ENCODE assay signal across 17 cellular contexts in genomic region chr1:22860414-22860800, GRCh38.
A peak's percentile ranks its signal among the peaks of the same experiment; 100 is the strongest.
DNase-seq lines count a peak whose midpoint lies in the region; ATAC-seq and TF ChIP-seq lines count a peak whose summit lies in the region.
"Had no signal": no experiment of that assay in that cellular context is flagged by ENCODE, and none has a peak within 500 bp of the region (broad histone marks: within the 10 kb centered on the region; RNA-seq: fewer than 3 reads in every experiment).

No MANE protein-coding gene starts in this region.

- H2BK15ac ChIP-seq in neuronal stem cell (ENCODE audit: low read length), result peak overlapping the region; percentile 32

- no peaks in the 10 kb centered on the region for H3K9me3 Mint-ChIP-seq in activated CD8-positive, alpha-beta memory T cell treated with anti-CD3 and anti-CD28 coated beads, Interleukin-2, amount 10 ng/mL, durations not matched to agents 7 days and 5 days (ENCODE audit: low read depth)
- no peaks in the 10 kb centered on the region for H3K9me3 Mint-ChIP-seq in activated CD4-positive, alpha-beta T cell treated with anti-CD3 and anti-CD28 coated beads for 36 hours (ENCODE audit: low read depth)
- H3K9me3 Mint-ChIP-seq: CD4-positive, CD25-positive, alpha-beta regulatory T cell; H9 had no signal

- H2AK5ac ChIP-seq in neuronal stem cell (ENCODE audit: low read depth, low read length), result peak overlapping the region; percentile 26

- ATAC-seq in GM21528 (IDR thresholded peaks at IDR 0.05; ENCODE audit: low FRiP score, unreplicated experiment), result no peak
- ATAC-seq in activated CD8-positive, alpha-beta memory T cell treated with anti-CD3 and anti-CD28 coated beads, Interleukin-2, amount 10 ng/mL, durations not matched to agents 7 days and 5 days, result no peak
- no peak for ATAC-seq in activated CD4-positive, alpha-beta T cell treated with anti-CD3 and anti-CD28 coated beads for 36 hours
- ATAC-seq: HepG2 had no signal

- no CpG with 5 or more reads among the region's 9 CpGs for WGBS in neuronal stem cell (ENCODE audit: extremely low coverage in 2 of 2, insufficient read length in 2 of 2, insufficient replicate concordance in 1 of 2), 2 donors

- intact Hi-C loops in dorsolateral prefrontal cortex (cut with DNase I), result loop anchor here in 1 of 2 donors (2.0 kb wide), 1 partner anchor 156 kb away; no protein-coding TSS in a partner anchor
- intact Hi-C loops in activated CD4-positive, alpha-beta T cell treated with anti-CD3 and anti-CD28 coated beads for 36 hours (cut with DNase I, micrococcal nuclease), result no loop called here

- H3K4me2 ChIP-seq in neuronal stem cell (ENCODE audit: insufficient read depth, low read length, poor library complexity, severe bottlenecking), result no peak overlapping the region
- H3K4me2 ChIP-seq: BLaER1 treated with 17β-estradiol and CSF1 and Interleukin-3, amounts not matched to agents 10 nM and 100 nM had no signal

- H3K27me3 Mint-ChIP-seq in activated CD8-positive, alpha-beta memory T cell treated with anti-CD3 and anti-CD28 coated beads, Interleukin-2, amount 10 ng/mL, durations not matched to agents 7 days and 5 days, result peaks cover 2% of the 10 kb centered on the region
- peaks cover 2% of the 10 kb centered on the region for H3K27me3 Mint-ChIP-seq in activated CD4-positive, alpha-beta T cell treated with anti-CD3 and anti-CD28 coated beads for 36 hours

- no peak overlapping the region for H2BK120ac ChIP-seq in neuronal stem cell (ENCODE audit: low read depth, low read length)

- no peak overlapping the region for H3K27ac Mint-ChIP-seq in activated CD8-positive, alpha-beta memory T cell treated with anti-CD3 and anti-CD28 coated beads, Interleukin-2, amount 10 ng/mL, durations not matched to agents 7 days and 5 days
- no peak overlapping the region for H3K27ac Mint-ChIP-seq in activated CD4-positive, alpha-beta T cell treated with anti-CD3 and anti-CD28 coated beads for 36 hours

- H3K79me1 ChIP-seq in neuronal stem cell (ENCODE audit: low read depth, low read length), result no peaks in the 10 kb centered on the region

- no peak overlapping the region for H2BK12ac ChIP-seq in neuronal stem cell (ENCODE audit: low read length)

- TF ChIP-seq CTCF in dorsolateral prefrontal cortex (IDR thresholded peaks at IDR 0.05 in 54 of 56, conservative IDR thresholded peaks at IDR 0.05 in 2 of 56; ENCODE audit: low read depth in 1 of 56, partially characterized antibody in 56 of 56), result no peak

- H3K23ac ChIP-seq in neuronal stem cell (ENCODE audit: low read depth, low read length, poor library complexity), result peak overlapping the region; percentile 26

- H3K27me3 ChIP-seq in dorsolateral prefrontal cortex (no peaks in the 10 kb centered on the region), neuronal stem cell (ENCODE audit: control insufficient read depth in 3 of 3, insufficient read depth in 3 of 3, low read depth in 1 of 3, low read length in 3 of 3) (no peaks in the 10 kb centered on the region)
- H3K27me3 ChIP-seq: BLaER1 treated with 17β-estradiol and CSF1 and Interleukin-3, amounts not matched to agents 10 nM and 100 nM had no signal

- H3K27ac ChIP-seq in dorsolateral prefrontal cortex (peak overlapping the region in 43 of 59 donors; percentile 3 to 85 (median 43)), neuronal stem cell (replicated peaks; ENCODE audit: low read length) (no peak overlapping the region)
- H3K27ac ChIP-seq: BLaER1 treated with 17β-estradiol and CSF1 and Interleukin-3, amounts not matched to agents 10 nM and 100 nM had no signal

- H3K18ac ChIP-seq in neuronal stem cell (ENCODE audit: low read length), result peak overlapping the region; percentile 63

- H3K4ac ChIP-seq in neuronal stem cell (ENCODE audit: low read length), result no peak overlapping the region

- CTCF ChIA-PET in activated CD8-positive, alpha-beta memory T cell treated with anti-CD3 and anti-CD28 coated beads, Interleukin-2, amount 10 ng/mL, durations not matched to agents 7 days and 5 days (lab: Charles Lee), result interaction anchor here (2.7 kb wide), 1 partner anchor 156 kb away, joined by 14 read pairs; no protein-coding TSS in a partner anchor
- CTCF ChIA-PET in activated CD4-positive, alpha-beta T cell treated with anti-CD3 and anti-CD28 coated beads for 36 hours (lab: Charles Lee), result no interaction called here

- H3K36me3 ChIP-seq in neuronal stem cell (replicated peaks in 1 of 2; ENCODE audit: control insufficient read depth in 2 of 2, insufficient read depth in 2 of 2, low read length in 2 of 2), result peaks cover 10 to 13% of the 10 kb centered on the region in 2 donors
- H3K36me3 ChIP-seq: BLaER1 treated with 17β-estradiol and CSF1 and Interleukin-3, amounts not matched to agents 10 nM and 100 nM had no signal

- H3K14ac ChIP-seq in neuronal stem cell (ENCODE audit: low read length), result no peak overlapping the region

- no peak overlapping the region for H2AFZ ChIP-seq in neuronal stem cell (ENCODE audit: low read length)

- no peak overlapping the region for H4K8ac ChIP-seq in neuronal stem cell (ENCODE audit: low read depth, low read length)

- H3K9ac ChIP-seq in neuronal stem cell (ENCODE audit: low read depth, low read length, poor library complexity), result peak overlapping the region; percentile 8
- H3K9ac ChIP-seq: BLaER1 treated with 17β-estradiol and CSF1 and Interleukin-3, amounts not matched to agents 10 nM and 100 nM had no signal

- H3K4me1 Mint-ChIP-seq in activated CD8-positive, alpha-beta memory T cell treated with anti-CD3 and anti-CD28 coated beads, Interleukin-2, amount 10 ng/mL, durations not matched to agents 7 days and 5 days, result no peaks in the 10 kb centered on the region
- no peaks in the 10 kb centered on the region for H3K4me1 Mint-ChIP-seq in activated CD4-positive, alpha-beta T cell treated with anti-CD3 and anti-CD28 coated beads for 36 hours
- H3K4me1 Mint-ChIP-seq: CD4-positive, CD25-positive, alpha-beta regulatory T cell had no signal

- POLR2A ChIA-PET in activated CD4-positive, alpha-beta T cell treated with anti-CD3 and anti-CD28 coated beads for 36 hours (lab: Charles Lee), result no interaction called here

- DNase-seq in DMS 273 treated with DMSO at 0.1 percent for 48 hours (lab: John Stamatoyannopoulos, UW) (peak; percentile 32), NCI-H446 treated with DMSO at 0.1 percent for 48 hours (lab: John Stamatoyannopoulos, UW) (peak; percentile 61), dorsolateral prefrontal cortex (peak in 1 of 10 donors; percentile 56), neuronal stem cell (ENCODE audit: low spot score) (no peak), midbrain (lab: John Stamatoyannopoulos, UW) (no peak)
- DNase-seq in activated CD8-positive, alpha-beta memory T cell treated with anti-CD3 and anti-CD28 coated beads, Interleukin-2, amount 10 ng/mL, durations not matched to agents 7 days and 5 days, result no peak
- DNase-seq in activated CD4-positive, alpha-beta T cell treated with anti-CD3 and anti-CD28 coated beads for 36 hours, result no peak
- DNase-seq: ACHN; CD4-positive, CD25-positive, alpha-beta regulatory T cell; DMS153; DMS79 treated with DMSO at 0.1 percent for 48 hours; EL; GOT3; H9 had no signal

- H3K4me3 Mint-ChIP-seq in activated CD8-positive, alpha-beta memory T cell treated with anti-CD3 and anti-CD28 coated beads, Interleukin-2, amount 10 ng/mL, durations not matched to agents 7 days and 5 days, result no peak overlapping the region
- no peak overlapping the region for H3K4me3 Mint-ChIP-seq in activated CD4-positive, alpha-beta T cell treated with anti-CD3 and anti-CD28 coated beads for 36 hours
- H3K4me3 Mint-ChIP-seq: CD4-positive, CD25-positive, alpha-beta regulatory T cell; H9 had no signal

- H3K9me3 ChIP-seq in neuronal stem cell (replicated peaks in 1 of 2; ENCODE audit: control insufficient read depth in 2 of 2, insufficient read depth in 1 of 2, low read depth in 1 of 2, low read length in 2 of 2), result no peaks in the 10 kb centered on the region
- H3K9me3 ChIP-seq: BLaER1 treated with 17β-estradiol and CSF1 and Interleukin-3, amounts not matched to agents 10 nM and 100 nM had no signal

- H3K36me3 Mint-ChIP-seq in activated CD8-positive, alpha-beta memory T cell treated with anti-CD3 and anti-CD28 coated beads, Interleukin-2, amount 10 ng/mL, durations not matched to agents 7 days and 5 days, result no peaks in the 10 kb centered on the region
- no peaks in the 10 kb centered on the region for H3K36me3 Mint-ChIP-seq in activated CD4-positive, alpha-beta T cell treated with anti-CD3 and anti-CD28 coated beads for 36 hours (ENCODE audit: low read depth)
- H3K36me3 Mint-ChIP-seq: CD4-positive, CD25-positive, alpha-beta regulatory T cell had no signal

- no peak overlapping the region for H4K91ac ChIP-seq in neuronal stem cell (ENCODE audit: low read depth, low read length, poor library complexity)

- H2BK5ac ChIP-seq in neuronal stem cell (ENCODE audit: low read length), result no peak overlapping the region

- no peaks in the 10 kb centered on the region for H3K4me1 ChIP-seq in neuronal stem cell (ENCODE audit: control insufficient read depth in 2 of 2, insufficient read depth in 1 of 2, low read depth in 1 of 2, low read length in 2 of 2)

- H3K4me3 ChIP-seq in dorsolateral prefrontal cortex, result no peak overlapping the region
- H3K4me3 ChIP-seq in neuronal stem cell (ENCODE audit: low read length in 2 of 2), result no peak overlapping the region
- H3K4me3 ChIP-seq: BLaER1 treated with 17β-estradiol and CSF1 and Interleukin-3, amounts not matched to agents 10 nM and 100 nM had no signal

Comparison
In these comparisons a context has a peak if more than half of its experiments do, and no peak if none do; other contexts are left out.
1. DNase-seq: peak in DMS 273 treated with DMSO at 0.1 percent for 48 hours (single experiment) and NCI-H446 treated with DMSO at 0.1 percent for 48 hours (single experiment); none in neuronal stem cell (single experiment), activated CD8-positive, alpha-beta memory T cell treated with anti-CD3 and anti-CD28 coated beads, Interleukin-2, amount 10 ng/mL, durations not matched to agents 7 days and 5 days (single experiment), midbrain (single experiment) and activated CD4-positive, alpha-beta T cell treated with anti-CD3 and anti-CD28 coated beads for 36 hours (single experiment).